22 cellular contexts compared by ENCODE assay signal in genomic region chrX:68648960-68649359, GRCh38. TPM values are rescaled to one million over a fixed set of nuclear protein-coding genes. Genes with fewer than 3 reads are reported as not detected.
A peak's percentile ranks its signal among the peaks of the same experiment; 100 is the strongest.
DNase-seq lines count a peak whose midpoint lies in the region; ATAC-seq, FAIRE-seq and TF ChIP-seq lines count a peak whose summit lies in the region.
"Had no signal": no experiment of that assay in that cellular context is flagged by ENCODE, and none has a peak within 500 bp of the region (broad histone marks: within the 10 kb centered on the region; RNA-seq: fewer than 3 reads in every experiment).

No MANE protein-coding gene starts in this region.

- H3K27ac Mint-ChIP-seq in HFFc6: peak overlapping the region; percentile 90
- H3K27ac Mint-ChIP-seq: activated naive CD8-positive, alpha-beta T cell treated with anti-CD3 and anti-CD28 coated beads, Interleukin-2, amount 10 ng/mL, durations not matched to agents 7 days and 5 days; activated T-cell treated with anti-CD3 and anti-CD28 coated beads, Interleukin-2, amount 50 U/mL, for 24 hours; CD8-positive, alpha-beta T cell had no signal

- peak overlapping the region; percentile 82 for H3K4me2 ChIP-seq in A549

- ATAC-seq in A549: no peak
- ATAC-seq in aorta (ENCODE audit: low FRiP score): no peak
- ATAC-seq: CD8-positive, alpha-beta T cell had no signal

- H3K4me3 ChIP-seq in A549: no peak overlapping the region
- H3K4me3 ChIP-seq in breast epithelium: no peak overlapping the region
- H3K4me3 ChIP-seq in aorta (ENCODE audit: low read length in 2 of 2): no peak overlapping the region
- H3K4me3 ChIP-seq in adrenal gland: no peak overlapping the region
- H3K4me3 ChIP-seq: SJCRH30 had no signal

- DNase-seq in A549 (ENCODE audit: low read depth in 1 of 2, low spot score in 1 of 2) (peak in 1 of 2 experiments; percentile 16), HFFc6 (no peak), breast epithelium (ENCODE audit: low spot score in 2 of 2) (no peak), islet precursor cell (peak; percentile 86), kidney glomerular epithelial cell (lab: John Stamatoyannopoulos, UW) (no peak), D721Med (ENCODE audit: insufficient read length, low spot score) (no peak), aorta (no peak), adrenal gland (no peak)
- DNase-seq: activated CD4-positive, alpha-beta T cell treated with anti-CD3 and anti-CD28 coated beads, Interleukin-2, amount 50 U/mL, for 4 hours; activated naive CD8-positive, alpha-beta T cell treated with anti-CD3 and anti-CD28 coated beads, Interleukin-2, amount 10 ng/mL, durations not matched to agents 7 days and 5 days; activated T-cell treated with anti-CD3 and anti-CD28 coated beads, Interleukin-2, amount 50 U/mL, for 24 hours; CD8-positive, alpha-beta T cell; central memory CD4-positive, alpha-beta T cell; NCI-H187 treated with DMSO at 0.1 percent for 48 hours; NCI-H446 treated with DMSO at 0.1 percent for 48 hours; posterior cingulate gyrus; SJCRH30; stimulated activated naive CD4-positive, alpha-beta T cell had no signal

- H3K36me3 Mint-ChIP-seq in HFFc6 (ENCODE audit: low read depth): no peaks in the 10 kb centered on the region
- H3K36me3 Mint-ChIP-seq: activated naive CD8-positive, alpha-beta T cell treated with anti-CD3 and anti-CD28 coated beads, Interleukin-2, amount 10 ng/mL, durations not matched to agents 7 days and 5 days; CD8-positive, alpha-beta T cell had no signal

- 43% methylated on average over 5 of the region's 5 CpGs for WGBS in A549 (ENCODE audit: missing lambda C conversion rate)
- 22 to 31% methylated on average over 5 of the region's 5 CpGs for WGBS in aorta, 2 donors
- 44 to 67% (median 50%) methylated on average over 5 of the region's 5 CpGs for WGBS in adrenal gland, 4 donors

- CTCF ChIA-PET in A549 (lab: Yijun Ruan, JAX): no interaction called here

- no peaks in the 10 kb centered on the region for H3K9me3 ChIP-seq in A549
- H3K9me3 ChIP-seq in breast epithelium: no peaks in the 10 kb centered on the region
- no peaks in the 10 kb centered on the region for H3K9me3 ChIP-seq in aorta (ENCODE audit: control insufficient read depth, low read length)
- no peaks in the 10 kb centered on the region for H3K9me3 ChIP-seq in adrenal gland (replicated peaks in 1 of 3)
- H3K9me3 ChIP-seq: SJCRH30 had no signal

- H3K27me3 ChIP-seq in breast epithelium: peaks cover 0 to 54% of the 10 kb centered on the region in 2 donors
- peaks cover 0 to 4% of the 10 kb centered on the region in 2 donors for H3K27me3 ChIP-seq in aorta (ENCODE audit: control insufficient read depth in 1 of 2, insufficient read depth in 2 of 2, low read length in 1 of 2)
- H3K27me3 ChIP-seq in adrenal gland: peaks cover 5% of the 10 kb centered on the region
- H3K27me3 ChIP-seq: SJCRH30 had no signal

- no peak for TF ChIP-seq CTCF in A549 (IDR thresholded peaks at IDR 0.05)
- TF ChIP-seq CTCF in HFFc6 (IDR thresholded peaks at IDR 0.05): no peak
- no peak for TF ChIP-seq CTCF in breast epithelium (IDR thresholded peaks at IDR 0.05)
- TF ChIP-seq CTCF in D721Med (IDR thresholded peaks at IDR 0.05; ENCODE audit: insufficient read depth, missing control alignments): no peak
- TF ChIP-seq CTCF in adrenal gland (IDR thresholded peaks at IDR 0.05): no peak

- no peak for TF ChIP-seq EP300 in A549 (IDR thresholded peaks at IDR 0.05)

- no peak for TF ChIP-seq RAD21 in A549 (conservative IDR thresholded peaks at IDR 0.05 in 1 of 2, IDR thresholded peaks at IDR 0.05 in 1 of 2)

- FAIRE-seq in A549 (lab: Jason Lieb, UNC): peak; percentile 32
- FAIRE-seq in D721Med (lab: Jason Lieb, UNC): no peak
- FAIRE-seq: A204.1, G401.6, GM12891 had no signal

- no peaks in the 10 kb centered on the region for H3K27me3 Mint-ChIP-seq in HFFc6 (ENCODE audit: insufficient read depth)

- H3K27ac ChIP-seq in A549: no peak overlapping the region
- peak overlapping the region; percentile 10 to 22 for H3K27ac ChIP-seq in breast epithelium
- H3K27ac ChIP-seq in aorta (ENCODE audit: low read depth in 1 of 2, low read length in 2 of 2): no peak overlapping the region
- peak overlapping the region in 1 of 5 donors; percentile 50 for H3K27ac ChIP-seq in adrenal gland
- H3K27ac ChIP-seq: HL-60, SJCRH30 had no signal

- intact Hi-C loops in breast epithelium (cut with DNase I; ENCODE audit: low total_unique reads): no loop called here
- intact Hi-C loops in aorta (cut with DNase I): no loop called here
- intact Hi-C loops in adrenal gland (cut with DNase I): no loop called here

- H3K9me3 Mint-ChIP-seq in HFFc6: no peaks in the 10 kb centered on the region
- H3K9me3 Mint-ChIP-seq: activated T-cell treated with anti-CD3 and anti-CD28 coated beads, Interleukin-2, amount 50 U/mL, for 24 hours; CD8-positive, alpha-beta T cell had no signal

- TF ChIP-seq POLR2A in A549 (IDR thresholded peaks at IDR 0.05; ENCODE audit: low read length) (no peak), breast epithelium (IDR thresholded peaks at IDR 0.05) (no peak), adrenal gland (IDR thresholded peaks at IDR 0.05) (no peak)

- peak overlapping the region; percentile 81 for H3K4me3 Mint-ChIP-seq in HFFc6
- H3K4me3 Mint-ChIP-seq: activated naive CD8-positive, alpha-beta T cell treated with anti-CD3 and anti-CD28 coated beads, Interleukin-2, amount 10 ng/mL, durations not matched to agents 7 days and 5 days; activated T-cell treated with anti-CD3 and anti-CD28 coated beads, Interleukin-2, amount 50 U/mL, for 24 hours; CD8-positive, alpha-beta T cell had no signal

- H3K36me3 ChIP-seq in breast epithelium: no peaks in the 10 kb centered on the region
- H3K36me3 ChIP-seq in aorta (ENCODE audit: control insufficient read depth in 1 of 2, insufficient read depth in 2 of 2, low read length in 1 of 2): no peaks in the 10 kb centered on the region
- no peaks in the 10 kb centered on the region for H3K36me3 ChIP-seq in adrenal gland (replicated peaks in 1 of 2)
- H3K36me3 ChIP-seq: SJCRH30 had no signal

- peaks cover 24% of the 10 kb centered on the region for H3K4me1 ChIP-seq in A549
- H3K4me1 ChIP-seq in breast epithelium: no peaks in the 10 kb centered on the region
- no peaks in the 10 kb centered on the region for H3K4me1 ChIP-seq in aorta (ENCODE audit: control insufficient read depth in 1 of 2, insufficient read depth in 2 of 2, low read length in 2 of 2)
- H3K4me1 ChIP-seq in adrenal gland (replicated peaks in 1 of 2): no peaks in the 10 kb centered on the region

- POLR2A ChIA-PET in A549 (lab: Yijun Ruan, JAX): no interaction called here

- peaks cover 34% of the 10 kb centered on the region for H3K4me1 Mint-ChIP-seq in HFFc6 (ENCODE audit: low read depth)
- H3K4me1 Mint-ChIP-seq: activated naive CD8-positive, alpha-beta T cell treated with anti-CD3 and anti-CD28 coated beads, Interleukin-2, amount 10 ng/mL, durations not matched to agents 7 days and 5 days had no signal

TF ChIP-seq in A549, 52 proteins besides CTCF, POLR2A, EP300 and RAD21:
- TF ChIP-seq NFE2L2 (conservative IDR thresholded peaks at IDR 0.05; ENCODE audit: low read length): no peak

RNA-seq across cellular contexts. Expression of gene STARD8, which starts 1.5 kb away (rescaled TPM):
- polyA plus RNA-seq in A549 (2011; rRNA removed): 1.6 and 1.9 TPM in 2 replicates
- 0.91 and 1.4 TPM in 2 replicates for polyA plus RNA-seq in A549 (2012; cell fraction: cytosol; rRNA removed)
- polyA plus RNA-seq in A549 (2012; cell fraction: nucleus; rRNA removed): 2.6 and 3.2 TPM in 2 replicates
- polyA plus RNA-seq in A549 (2017; fragmentation: RNase III; extraction: RNeasy Plus Mini Kit Qiagen cat#74134 plus additional on column Dnase treatment): 1.2 to 1.7 TPM (median 1.5 TPM) in 3 replicates
- polyA minus RNA-seq in A549 (2011; rRNA and poly(A)+ RNA removed): 2.7 and 4.4 TPM in 2 replicates
- total RNA-seq in HFFc6 (2021; fragmentation: NEBNext Ultra II Directional; extraction: Animal tissue kit (Norgen Biotek cat#: 25700)): 1 to 10 TPM; 1.9 to 3.6 (median 3.0) TPM
- 10 to 100 TPM in 1 of 3 donors, 1 to 10 TPM in 2; 6.4 to 18.7 (median 9.2) TPM for total RNA-seq in breast epithelium
- total RNA-seq in aorta: 10 to 100 TPM; 11.8 to 17.9 TPM
- polyA plus RNA-seq in aorta: 1 to 10 TPM; 1.9 to 3.3 TPM
- 10 to 100 TPM in 6 of 8 donors, 1 to 10 TPM in 2; 7.5 to 19.6 (median 11.1) TPM for total RNA-seq in adrenal gland
- polyA plus RNA-seq in adrenal gland: 1 to 10 TPM; 2.8 to 4.9 (median 3.6) TPM
- total RNA-seq: CD8-positive, alpha-beta T cell had no signal

Comparison
In these comparisons a context has a peak if more than half of its experiments do, and no peak if none do; other contexts are left out.
1. H3K27ac ChIP-seq: peak in breast epithelium (2 of 2); none in A549 (0 of 2) and aorta (0 of 2).